31 cellular contexts compared by ENCODE assay signal in the genomic region with DNA sequence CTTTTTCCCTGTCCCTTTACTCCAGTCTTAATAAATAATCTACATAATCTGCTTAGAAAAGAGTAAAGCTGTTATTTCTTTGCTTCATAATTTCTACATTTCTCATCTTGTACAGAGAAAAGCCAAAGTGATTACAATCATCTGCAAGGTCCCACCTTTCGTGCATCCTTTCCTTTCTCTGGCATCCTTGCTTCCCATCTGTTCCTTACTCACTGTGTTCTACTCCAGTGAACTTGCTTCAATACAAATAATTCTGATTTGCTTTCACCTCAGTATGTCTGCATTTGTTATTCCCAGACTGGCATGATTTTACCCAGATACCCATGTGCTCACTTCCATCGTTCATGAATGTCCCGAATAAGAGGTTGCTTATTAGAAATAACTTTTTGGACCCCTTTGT.
"Had no signal": no experiment of that assay in that cellular context is flagged by ENCODE, and none has a peak within 500 bp of the region (broad histone marks: within the 10 kb centered on the region; RNA-seq: fewer than 3 reads in every experiment).

No MANE protein-coding gene starts in this region.

- FAIRE-seq: TTC549 had no signal

- ATAC-seq: activated CD8-positive, alpha-beta T cell treated with anti-CD3 and anti-CD28 coated beads for 36 hours; activated naive CD4-positive, alpha-beta T cell treated with anti-CD3 and anti-CD28 coated beads, Interleukin-2, amount 50 U/mL, for 72 hours; activated T-cell treated with anti-CD3 and anti-CD28 coated beads, Interleukin-2, amount 50 U/mL, for 4 hours; activated T-cell treated with anti-CD3 and anti-CD28 coated beads, Interleukin-2, amount 50 U/mL, for 72 hours; activated T-helper 17 cell treated with anti-CD3 and anti-CD28 coated beads, Interleukin-2, amount 50 U/mL, for 72 hours; body of pancreas had no signal

- DNase-seq: activated B cell treated with CpG ODN at 0.5 μM for 24 hours; activated CD4-positive, alpha-beta memory T cell treated with anti-CD3 and anti-CD28 coated beads for 36 hours; activated CD4-positive, alpha-beta T cell treated with anti-CD3 and anti-CD28 coated beads for 4 hours; activated CD4-positive, alpha-beta T cell treated with anti-CD3 and anti-CD28 coated beads, Interleukin-2, amount 10 ng/mL, durations not matched to agents 24 days and 14 days; activated CD4-positive, alpha-beta T cell treated with anti-CD3 and anti-CD28 coated beads, Interleukin-2, amount 50 U/mL, for 1 hour; activated CD4-positive, alpha-beta T cell treated with anti-CD3 and anti-CD28 coated beads, Interleukin-2, amount 50 U/mL, for 4 hours; activated CD4-positive, CD25-positive, alpha-beta regulatory T cell treated with anti-CD3 and anti-CD28 coated beads, Interleukin-2, amount 50 U/mL, for 72 hours; activated CD8-positive, alpha-beta memory T cell treated with anti-CD3 and anti-CD28 coated beads, Interleukin-2, amount 50 U/mL, for 4 hours; activated CD8-positive, alpha-beta T cell treated with anti-CD3 and anti-CD28 coated beads for 36 hours; activated effector memory CD4-positive, alpha-beta T cell treated with anti-CD3 and anti-CD28 coated beads, Interleukin-2, amount 50 U/mL, for 16 hours; activated gamma-delta T cell treated with Interleukin-2 at 50 U/mL for 16 hours; activated naive CD4-positive, alpha-beta T cell; activated naive CD4-positive, alpha-beta T cell treated with anti-CD3 and anti-CD28 coated beads for 36 hours; activated naive CD4-positive, alpha-beta T cell treated with anti-CD3 and anti-CD28 coated beads, Interleukin-2, amount 50 U/mL, for 16 hours; activated naive CD8-positive, alpha-beta T cell treated with anti-CD3 and anti-CD28 coated beads for 36 hours; activated T-cell treated with anti-CD3 and anti-CD28 coated beads for 4 hours; activated T-cell treated with anti-CD3 and anti-CD28 coated beads, Interleukin-2, amount 50 U/mL, for 1 hour; activated T-cell treated with anti-CD3 and anti-CD28 coated beads, Interleukin-2, amount 50 U/mL, for 4 hours; activated T-cell treated with anti-CD3 and anti-CD28 coated beads, Interleukin-2, amount 50 U/mL, for 72 hours; adrenal gland; amniotic stem cell; aorta; body of pancreas; brain microvascular endothelial cell; central memory CD4-positive, alpha-beta T cell; cerebellar nuclear complex; T-helper 2 cell; T-helper 9 cell had no signal
